ENCODE assay signal across 34 cellular contexts in the genomic region with DNA sequence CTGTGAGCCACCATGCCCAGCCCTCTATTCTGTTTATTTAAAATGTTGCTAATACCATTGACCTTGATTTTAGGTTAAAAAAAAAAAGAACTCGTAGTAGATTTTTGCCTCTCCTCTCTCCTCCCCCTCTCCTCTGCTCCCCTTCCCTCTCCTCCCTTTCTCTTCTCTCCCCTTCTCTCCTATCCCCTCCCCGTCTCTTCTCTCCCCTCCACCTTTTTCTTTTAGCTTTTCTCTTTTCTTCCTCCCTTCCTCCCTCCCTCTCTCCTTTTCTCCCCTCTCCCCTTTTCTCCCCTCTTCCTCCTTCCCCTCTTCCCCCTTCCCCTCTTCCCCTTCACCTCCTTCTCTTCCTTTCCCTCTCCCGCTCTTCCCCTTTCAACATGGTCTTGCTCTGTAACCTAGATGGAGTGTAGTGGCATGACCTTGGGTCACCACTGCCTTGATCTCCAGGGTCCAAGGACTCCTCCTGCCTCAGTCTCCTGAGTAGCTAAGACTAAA.
"Had no signal": no experiment of that assay in that cellular context is flagged by ENCODE, and none has a peak within 500 bp of the region (broad histone marks: within the 10 kb centered on the region; RNA-seq: fewer than 3 reads in every experiment).

No MANE protein-coding gene starts in this region.

- H3K4me1 Mint-ChIP-seq: activated CD8-positive, alpha-beta memory T cell treated with anti-CD3 and anti-CD28 coated beads, Interleukin-2, amount 10 ng/mL, durations not matched to agents 7 days and 5 days had no signal

- H3K36me3 ChIP-seq: adrenal gland, esophagus muscularis mucosa, gastrocnemius medialis, heart left ventricle had no signal

- H3K36me3 Mint-ChIP-seq: activated CD4-positive, alpha-beta memory T cell treated with anti-CD3 and anti-CD28 coated beads for 36 hours; activated CD8-positive, alpha-beta memory T cell treated with anti-CD3 and anti-CD28 coated beads, Interleukin-2, amount 10 ng/mL, durations not matched to agents 7 days and 5 days; activated naive CD8-positive, alpha-beta T cell treated with anti-CD3 and anti-CD28 coated beads for 36 hours had no signal

- H3K27ac ChIP-seq: adrenal gland, body of pancreas, esophagus muscularis mucosa, foreskin keratinocyte, gastrocnemius medialis, heart left ventricle had no signal

- H3K27ac Mint-ChIP-seq: activated CD4-positive, alpha-beta memory T cell treated with anti-CD3 and anti-CD28 coated beads for 36 hours; activated CD4-positive, alpha-beta T cell treated with anti-CD3 and anti-CD28 coated beads for 36 hours; activated CD4-positive, alpha-beta T cell treated with anti-CD3 and anti-CD28 coated beads, Interleukin-2, amount 10 ng/mL, durations not matched to agents 24 days and 14 days; activated CD8-positive, alpha-beta memory T cell treated with anti-CD3 and anti-CD28 coated beads, Interleukin-2, amount 10 ng/mL, durations not matched to agents 7 days and 5 days; activated CD8-positive, alpha-beta T cell treated with anti-CD3 and anti-CD28 coated beads, Interleukin-2, amount 10 ng/mL, durations not matched to agents 7 days and 5 days; activated naive CD4-positive, alpha-beta T cell treated with anti-CD3 and anti-CD28 coated beads for 36 hours; activated naive CD4-positive, alpha-beta T cell treated with anti-CD3 and anti-CD28 coated beads, Interleukin-2, amount 50 U/mL, for 24 hours; activated naive CD8-positive, alpha-beta T cell treated with anti-CD3 and anti-CD28 coated beads for 36 hours; activated naive CD8-positive, alpha-beta T cell treated with anti-CD3 and anti-CD28 coated beads, Interleukin-2, amount 50 U/mL, for 24 hours; activated T-helper 1 cell treated with anti-CD3 and anti-CD28 coated beads, Interleukin-12 subunit alpha, Interleukin-12 subunit beta, Interleukin-2, Interleukin-4 antibody, amounts not matched to agents 30 ng/mL and 10 ng/mL and 1 ng/mL, durations not matched to agents 14 hours and 24 hours and 36 hours; activated T-helper 2 cell treated with anti-CD3 and anti-CD28 coated beads, Interferon-gamma antibody, Interleukin-2, Interleukin-4, amounts not matched to agents 10 μg/mL and 5 μg/mL and 100 μg/mL, durations not matched to agents 14 hours and 24 hours and 36 hours; effector memory CD8-positive, alpha-beta T cell had no signal

- H3K9me3 Mint-ChIP-seq: activated CD4-positive, alpha-beta memory T cell treated with anti-CD3 and anti-CD28 coated beads for 36 hours; activated CD4-positive, alpha-beta T cell treated with anti-CD3 and anti-CD28 coated beads, Interleukin-2, amount 10 ng/mL, durations not matched to agents 24 days and 14 days; activated naive CD4-positive, alpha-beta T cell treated with anti-CD3 and anti-CD28 coated beads for 36 hours; activated naive CD4-positive, alpha-beta T cell treated with anti-CD3 and anti-CD28 coated beads, Interleukin-2, amount 50 U/mL, for 24 hours; activated naive CD8-positive, alpha-beta T cell treated with anti-CD3 and anti-CD28 coated beads for 36 hours; activated naive CD8-positive, alpha-beta T cell treated with anti-CD3 and anti-CD28 coated beads, Interleukin-2, amount 50 U/mL, for 24 hours; activated T-helper 1 cell treated with anti-CD3 and anti-CD28 coated beads, Interleukin-12 subunit alpha, Interleukin-12 subunit beta, Interleukin-2, Interleukin-4 antibody, amounts not matched to agents 30 ng/mL and 10 ng/mL and 1 ng/mL, durations not matched to agents 14 hours and 24 hours and 36 hours; activated T-helper 2 cell treated with anti-CD3 and anti-CD28 coated beads, Interferon-gamma antibody, Interleukin-2, Interleukin-4, amounts not matched to agents 10 μg/mL and 5 μg/mL and 100 μg/mL, durations not matched to agents 14 hours and 24 hours and 36 hours; effector memory CD8-positive, alpha-beta T cell had no signal

- H3K27me3 ChIP-seq: adrenal gland, body of pancreas, esophagus muscularis mucosa, foreskin keratinocyte, gastrocnemius medialis, heart left ventricle had no signal

- H3K4me3 Mint-ChIP-seq: activated CD4-positive, alpha-beta memory T cell treated with anti-CD3 and anti-CD28 coated beads for 36 hours; activated CD4-positive, alpha-beta T cell treated with anti-CD3 and anti-CD28 coated beads for 36 hours; activated CD4-positive, alpha-beta T cell treated with anti-CD3 and anti-CD28 coated beads, Interleukin-2, amount 10 ng/mL, durations not matched to agents 24 days and 14 days; activated CD8-positive, alpha-beta memory T cell treated with anti-CD3 and anti-CD28 coated beads, Interleukin-2, amount 10 ng/mL, durations not matched to agents 7 days and 5 days; activated CD8-positive, alpha-beta T cell treated with anti-CD3 and anti-CD28 coated beads, Interleukin-2, amount 10 ng/mL, durations not matched to agents 7 days and 5 days; activated naive CD4-positive, alpha-beta T cell treated with anti-CD3 and anti-CD28 coated beads for 36 hours; activated naive CD4-positive, alpha-beta T cell treated with anti-CD3 and anti-CD28 coated beads, Interleukin-2, amount 50 U/mL, for 24 hours; activated naive CD8-positive, alpha-beta T cell treated with anti-CD3 and anti-CD28 coated beads for 36 hours; activated naive CD8-positive, alpha-beta T cell treated with anti-CD3 and anti-CD28 coated beads, Interleukin-2, amount 50 U/mL, for 24 hours; activated T-helper 1 cell treated with anti-CD3 and anti-CD28 coated beads, Interleukin-12 subunit alpha, Interleukin-12 subunit beta, Interleukin-2, Interleukin-4 antibody, amounts not matched to agents 30 ng/mL and 10 ng/mL and 1 ng/mL, durations not matched to agents 14 hours and 24 hours and 36 hours; effector memory CD8-positive, alpha-beta T cell had no signal

- DNase-seq: activated CD4-positive, alpha-beta memory T cell treated with anti-CD3 and anti-CD28 coated beads for 36 hours; activated CD4-positive, alpha-beta T cell treated with anti-CD3 and anti-CD28 coated beads for 36 hours; activated CD4-positive, alpha-beta T cell treated with anti-CD3 and anti-CD28 coated beads, Interleukin-2, amount 10 ng/mL, durations not matched to agents 24 days and 14 days; activated CD4-positive, CD25-positive, alpha-beta regulatory T cell; activated CD4-positive, CD25-positive, alpha-beta regulatory T cell treated with anti-CD3 and anti-CD28 coated beads, Interleukin-2, amount 50 U/mL, for 72 hours; activated CD8-positive, alpha-beta memory T cell treated with anti-CD3 and anti-CD28 coated beads, Interleukin-2, amount 10 ng/mL, durations not matched to agents 7 days and 5 days; activated CD8-positive, alpha-beta memory T cell treated with anti-CD3 and anti-CD28 coated beads, Interleukin-2, amount 50 U/mL, for 4 hours; activated CD8-positive, alpha-beta T cell treated with anti-CD3 and anti-CD28 coated beads, Interleukin-2, amount 10 ng/mL, durations not matched to agents 7 days and 5 days; activated effector memory CD4-positive, alpha-beta T cell treated with anti-CD3 and anti-CD28 coated beads, Interleukin-2, amount 50 U/mL, for 16 hours; activated naive CD4-positive, alpha-beta T cell treated with anti-CD3 and anti-CD28 coated beads for 36 hours; activated naive CD8-positive, alpha-beta T cell treated with anti-CD3 and anti-CD28 coated beads for 36 hours; activated naive CD8-positive, alpha-beta T cell treated with anti-CD3 and anti-CD28 coated beads, Interleukin-2, amount 50 U/mL, for 24 hours; activated T-cell treated with anti-CD3 and anti-CD28 coated beads, Interleukin-2, amount 50 U/mL, for 1 hour; activated T-cell treated with anti-CD3 and anti-CD28 coated beads, Interleukin-2, amount 50 U/mL, for 48 hours; adrenal gland; amygdala; aorta; body of pancreas; caudate nucleus; cortex of kidney; dermis blood vessel endothelial cell; effector CD4-positive, alpha-beta T cell; effector memory CD8-positive, alpha-beta T cell; erythroblast; foreskin keratinocyte; gastrocnemius medialis; glutamatergic neuron; heart left ventricle; T-helper 2 cell had no signal

- ATAC-seq: activated CD4-positive, alpha-beta T cell treated with anti-CD3 and anti-CD28 coated beads for 36 hours; activated CD8-positive, alpha-beta memory T cell treated with anti-CD3 and anti-CD28 coated beads, Interleukin-2, amount 10 ng/mL, durations not matched to agents 7 days and 5 days; activated CD8-positive, alpha-beta T cell treated with anti-CD3 and anti-CD28 coated beads, Interleukin-2, amount 10 ng/mL, durations not matched to agents 7 days and 5 days; activated naive CD8-positive, alpha-beta T cell treated with anti-CD3 and anti-CD28 coated beads, Interleukin-2, amount 50 U/mL, for 24 hours; body of pancreas; effector memory CD8-positive, alpha-beta T cell; foreskin keratinocyte; gastrocnemius medialis; heart left ventricle had no signal

- FAIRE-seq: colon had no signal

- H3K4me1 ChIP-seq: body of pancreas, foreskin keratinocyte had no signal

- H3K9me3 ChIP-seq: adrenal gland, body of pancreas, esophagus muscularis mucosa, gastrocnemius medialis, heart left ventricle had no signal

- H3K4me3 ChIP-seq: adrenal gland, body of pancreas, esophagus muscularis mucosa, gastrocnemius medialis, heart left ventricle had no signal

- H3K27me3 Mint-ChIP-seq: activated CD4-positive, alpha-beta memory T cell treated with anti-CD3 and anti-CD28 coated beads for 36 hours; activated CD4-positive, alpha-beta T cell treated with anti-CD3 and anti-CD28 coated beads for 36 hours; activated CD4-positive, alpha-beta T cell treated with anti-CD3 and anti-CD28 coated beads, Interleukin-2, amount 10 ng/mL, durations not matched to agents 24 days and 14 days; activated CD8-positive, alpha-beta memory T cell treated with anti-CD3 and anti-CD28 coated beads, Interleukin-2, amount 10 ng/mL, durations not matched to agents 7 days and 5 days; activated naive CD4-positive, alpha-beta T cell treated with anti-CD3 and anti-CD28 coated beads, Interleukin-2, amount 50 U/mL, for 24 hours; activated naive CD8-positive, alpha-beta T cell treated with anti-CD3 and anti-CD28 coated beads for 36 hours; activated naive CD8-positive, alpha-beta T cell treated with anti-CD3 and anti-CD28 coated beads, Interleukin-2, amount 50 U/mL, for 24 hours; effector memory CD8-positive, alpha-beta T cell had no signal
